In the genomic region with DNA sequence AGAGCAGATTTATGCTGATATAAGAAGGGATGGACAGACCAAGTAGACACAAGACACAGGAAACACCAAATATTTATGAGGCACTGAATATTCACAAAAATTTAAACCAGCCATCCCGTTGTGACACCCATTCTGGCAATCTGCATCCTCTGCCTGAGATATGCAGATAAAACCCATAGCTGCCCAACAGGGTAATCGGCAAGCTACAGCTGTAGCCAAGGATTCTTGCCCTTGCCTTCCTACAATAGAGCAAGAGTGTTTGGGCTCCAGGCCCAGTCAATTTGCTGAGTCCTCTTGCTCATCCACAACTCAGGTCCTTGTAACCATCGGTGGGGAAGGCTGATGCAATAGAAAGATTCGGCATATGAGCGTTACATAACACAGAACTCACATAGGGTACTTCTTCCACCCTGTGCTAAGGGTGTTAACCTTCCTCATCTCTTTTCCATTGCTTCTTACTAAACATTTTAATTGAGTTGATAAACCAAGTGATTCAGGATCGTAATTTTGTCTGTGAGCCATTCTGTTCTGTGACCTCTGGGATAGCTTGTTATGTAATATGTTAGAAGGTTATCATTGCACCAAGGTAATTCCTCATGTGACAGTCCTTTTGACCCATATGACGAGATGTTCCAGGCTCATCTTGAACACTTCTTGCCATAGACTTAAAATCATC, we compare ENCODE assay signal across 14 cellular contexts. TPM values are rescaled to one million over a fixed set of nuclear protein-coding genes. Genes with fewer than 3 reads are reported as not detected.
"Had no signal": no experiment of that assay in that cellular context is flagged by ENCODE, and none has a peak within 500 bp of the region (broad histone marks: within the 10 kb centered on the region; RNA-seq: fewer than 3 reads in every experiment).

No MANE protein-coding gene starts in this region.

- H3K36me3 ChIP-seq: ascending aorta, left lung, right lobe of liver had no signal

- H3K9me3 ChIP-seq: ascending aorta, left lung, psoas muscle, right lobe of liver had no signal

- H3K27ac ChIP-seq: ascending aorta, left lung, psoas muscle, right lobe of liver, SK-N-MC had no signal

- H3K9me3 Mint-ChIP-seq: T-cell had no signal

- H3K27me3 Mint-ChIP-seq: T-cell had no signal

- H3K4me1 ChIP-seq: ascending aorta, psoas muscle, right lobe of liver had no signal

- H3K27ac Mint-ChIP-seq: nephron progenitor cell had no signal

- H3K27me3 ChIP-seq: ascending aorta, left lung, right lobe of liver had no signal

- H3K36me3 Mint-ChIP-seq: T-cell had no signal

- DNase-seq: activated CD4-positive, alpha-beta T cell treated with anti-CD3 and anti-CD28 coated beads, Interleukin-2, amount 50 U/mL, for 48 hours; activated effector memory CD4-positive, alpha-beta T cell treated with Interleukin-2 at 50 U/mL for 16 hours; foreskin melanocyte; head of caudate nucleus; left lung; nephron progenitor cell; psoas muscle; right lobe of liver; stimulated activated naive CD4-positive, alpha-beta T cell; substantia nigra; T-cell; trophoblast cell had no signal

- H3K4me3 Mint-ChIP-seq: nephron progenitor cell had no signal

- H3K4me3 ChIP-seq: ascending aorta, left lung, psoas muscle, right lobe of liver, SK-N-MC had no signal

- ATAC-seq: left lung, psoas muscle had no signal

- H3K4me1 Mint-ChIP-seq: nephron progenitor cell had no signal

RNA-seq across cellular contexts. Expression of gene CD3E, which starts 21.8 kb away (rescaled TPM):
- total RNA-seq: ascending aorta had no signal

RNA-seq across cellular contexts. Expression of gene JAML, which starts 58.0 kb away (rescaled TPM):
- total RNA-seq: ascending aorta had no signal

RNA-seq across cellular contexts. Expression of gene CD3D, which starts 59.7 kb away (rescaled TPM):
- total RNA-seq: ascending aorta had no signal
